Comparison of ENCODE assay signal across 1 cellular context in the genomic region with DNA sequence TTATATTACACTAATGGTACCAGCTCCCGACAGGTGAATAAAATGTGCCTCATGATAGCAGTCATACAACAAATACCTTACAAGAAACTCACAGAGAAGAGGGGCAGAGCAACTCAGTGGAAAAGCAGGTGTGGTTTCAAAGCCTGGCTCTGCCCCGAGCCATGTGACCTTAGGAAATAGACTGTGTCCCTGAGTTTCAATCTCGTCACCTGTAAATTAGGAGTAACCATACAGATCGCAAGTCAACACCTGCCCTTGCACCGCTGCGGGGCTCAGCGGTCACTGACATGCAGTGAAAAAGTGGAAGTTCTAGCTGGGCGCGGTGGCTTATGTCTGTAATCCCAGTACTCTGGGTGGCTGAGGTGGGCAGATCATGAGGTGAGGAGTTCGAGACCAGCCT.
TF ChIP-seq lines count a peak whose summit lies in the region.

No MANE protein-coding gene starts in this region.

TF ChIP-seq in IMR-90, 13 proteins besides CTCF, POLR2A, EP300 and RAD21 (continued from another document):
- TF ChIP-seq, protein P1, sequence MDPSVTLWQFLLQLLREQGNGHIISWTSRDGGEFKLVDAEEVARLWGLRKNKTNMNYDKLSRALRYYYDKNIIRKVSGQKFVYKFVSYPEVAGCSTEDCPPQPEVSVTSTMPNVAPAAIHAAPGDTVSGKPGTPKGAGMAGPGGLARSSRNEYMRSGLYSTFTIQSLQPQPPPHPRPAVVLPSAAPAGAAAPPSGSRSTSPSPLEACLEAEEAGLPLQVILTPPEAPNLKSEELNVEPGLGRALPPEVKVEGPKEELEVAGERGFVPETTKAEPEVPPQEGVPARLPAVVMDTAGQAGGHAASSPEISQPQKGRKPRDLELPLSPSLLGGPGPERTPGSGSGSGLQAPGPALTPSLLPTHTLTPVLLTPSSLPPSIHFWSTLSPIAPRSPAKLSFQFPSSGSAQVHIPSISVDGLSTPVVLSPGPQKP (IDR thresholded peaks at IDR 0.05; ENCODE audit: borderline replicate concordance, low read depth, low read length): no peak
- TF ChIP-seq FOS (IDR thresholded peaks at IDR 0.05; ENCODE audit: low read depth, low read length): no peak
- TF ChIP-seq RCOR1 (IDR thresholded peaks at IDR 0.05; ENCODE audit: insufficient replicate concordance, low read length): no peak
- TF ChIP-seq, protein P2, sequence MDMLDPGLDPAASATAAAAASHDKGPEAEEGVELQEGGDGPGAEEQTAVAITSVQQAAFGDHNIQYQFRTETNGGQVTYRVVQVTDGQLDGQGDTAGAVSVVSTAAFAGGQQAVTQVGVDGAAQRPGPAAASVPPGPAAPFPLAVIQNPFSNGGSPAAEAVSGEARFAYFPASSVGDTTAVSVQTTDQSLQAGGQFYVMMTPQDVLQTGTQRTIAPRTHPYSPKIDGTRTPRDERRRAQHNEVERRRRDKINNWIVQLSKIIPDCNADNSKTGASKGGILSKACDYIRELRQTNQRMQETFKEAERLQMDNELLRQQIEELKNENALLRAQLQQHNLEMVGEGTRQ (IDR thresholded peaks at IDR 0.05; ENCODE audit: low read depth, low read length): no peak
- no peak for TF ChIP-seq MAFK (IDR thresholded peaks at IDR 0.05; ENCODE audit: low read depth, low read length)
- TF ChIP-seq NFE2L2 (IDR thresholded peaks at IDR 0.05; ENCODE audit: low read depth, low read length): no peak
- TF ChIP-seq RFX5 (IDR thresholded peaks at IDR 0.05; ENCODE audit: low read depth, low read length): no peak
- TF ChIP-seq SMC3 (IDR thresholded peaks at IDR 0.05; ENCODE audit: low read depth, low read length): no peak
- TF ChIP-seq MXI1 (IDR thresholded peaks at IDR 0.05; ENCODE audit: borderline replicate concordance, low read depth, low read length): no peak
- no peak for TF ChIP-seq CEBPB (IDR thresholded peaks at IDR 0.05; ENCODE audit: low read depth, low read length)
- TF ChIP-seq BHLHE40 (IDR thresholded peaks at IDR 0.05; ENCODE audit: low read depth, low read length): no peak
- no peak for TF ChIP-seq CHD1 (IDR thresholded peaks at IDR 0.05; ENCODE audit: low read depth, low read length)
